8 cellular contexts compared by ENCODE assay signal in the genomic region with DNA sequence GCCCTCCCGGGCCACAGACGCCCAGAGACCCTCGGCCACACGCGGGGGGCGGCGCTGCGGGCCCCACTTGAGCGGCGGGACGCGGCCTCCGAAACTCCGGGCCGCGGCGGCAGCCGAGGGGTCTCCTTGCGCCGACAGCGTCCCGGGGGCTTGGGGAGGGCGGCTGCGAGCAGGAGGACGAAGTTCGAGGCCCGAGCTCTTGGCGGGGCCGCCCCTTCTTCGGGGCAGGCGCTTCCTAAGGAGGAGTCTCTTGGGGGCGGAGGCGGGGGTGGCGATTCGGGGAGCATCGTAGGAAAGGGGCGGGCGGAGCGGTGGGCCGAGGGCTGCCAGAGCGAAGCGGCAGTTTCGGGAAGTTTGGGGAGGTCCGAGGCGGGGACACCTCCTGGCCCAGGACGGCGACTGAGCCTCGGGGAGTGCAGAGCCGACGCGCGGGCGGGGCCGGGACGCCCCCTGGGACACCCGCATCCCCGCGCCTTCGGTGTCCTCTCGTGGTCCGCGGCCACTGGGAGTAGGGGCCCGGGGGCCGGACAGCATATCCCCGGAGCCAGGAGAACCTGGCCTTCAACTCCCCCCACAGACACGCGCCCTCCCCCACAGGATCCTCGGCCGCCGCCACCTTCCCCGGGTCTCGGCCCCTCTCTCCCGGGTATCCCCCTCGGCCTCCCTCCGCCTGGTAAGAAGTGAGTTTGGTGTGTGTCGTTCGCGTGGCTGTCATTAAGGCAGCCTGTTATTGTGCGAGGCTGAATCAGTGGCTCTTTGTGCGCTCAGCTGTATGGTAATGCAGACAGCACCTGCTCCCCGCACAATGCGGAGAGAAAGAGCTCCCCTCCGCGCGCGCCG. TPM values are rescaled to one million over a fixed set of nuclear protein-coding genes. Genes with fewer than 3 reads are reported as not detected.
DNase-seq lines count a peak whose midpoint lies in the region; ATAC-seq and FAIRE-seq lines count a peak whose summit lies in the region.

No MANE protein-coding gene starts in this region.

- H3K27me3 ChIP-seq in CD8-positive, alpha-beta memory T cell (ENCODE audit: insufficient read depth, low read length, poor library complexity, severe bottlenecking) = peaks cover 56% of the 10 kb centered on the region
- H3K27me3 ChIP-seq in neuronal stem cell (ENCODE audit: control insufficient read depth in 3 of 3, insufficient read depth in 3 of 3, low read depth in 1 of 3, low read length in 3 of 3) = peaks cover 0 to 48% (median 5%) of the 10 kb centered on the region in 3 experiments

- H3K4ac ChIP-seq in neuronal stem cell (ENCODE audit: low read length) = no peak overlapping the region

- peaks cover 6% of the 10 kb centered on the region for H3K79me1 ChIP-seq in neuronal stem cell (ENCODE audit: low read depth, low read length)

- H3K18ac ChIP-seq in neuronal stem cell (ENCODE audit: low read length) = peak overlapping the region; percentile 97

- H4K8ac ChIP-seq in neuronal stem cell (ENCODE audit: low read depth, low read length) = no peak overlapping the region

- WGBS in neuronal stem cell (ENCODE audit: extremely low coverage in 2 of 2, insufficient read length in 2 of 2, insufficient replicate concordance in 1 of 2), 2 donors = no CpG with 5 or more reads among the region's 87 CpGs

- peak overlapping the region; percentile 43 for H2BK120ac ChIP-seq in neuronal stem cell (ENCODE audit: low read depth, low read length)

- H2BK12ac ChIP-seq in neuronal stem cell (ENCODE audit: low read length) = peak overlapping the region; percentile 64

- peak overlapping the region; percentile 49 for H3K14ac ChIP-seq in neuronal stem cell (ENCODE audit: low read length)

- peaks cover 46% of the 10 kb centered on the region for H3K4me1 ChIP-seq in CD8-positive, alpha-beta memory T cell (ENCODE audit: insufficient read depth, low read length)
- peaks cover 41 to 61% of the 10 kb centered on the region in 2 donors for H3K4me1 ChIP-seq in neuronal stem cell (ENCODE audit: control insufficient read depth in 2 of 2, insufficient read depth in 1 of 2, low read depth in 1 of 2, low read length in 2 of 2)

- peak overlapping the region; percentile 95 for H2AFZ ChIP-seq in neuronal stem cell (ENCODE audit: low read length)

- CTCF ChIA-PET in CD8-positive, alpha-beta memory T cell (lab: Charles Lee) = interaction anchor here (1.1 to 2.6 kb wide), 9 partner anchors 11 to 502 kb away, joined by 3 to 9 read pairs (median 5); no protein-coding TSS in a partner anchor

- H3K36me3 ChIP-seq in CD8-positive, alpha-beta memory T cell (ENCODE audit: insufficient read depth, low read length) = no peaks in the 10 kb centered on the region
- peaks cover 17% of the 10 kb centered on the region in 2 donors for H3K36me3 ChIP-seq in neuronal stem cell (replicated peaks in 1 of 2; ENCODE audit: control insufficient read depth in 2 of 2, insufficient read depth in 2 of 2, low read length in 2 of 2)

- FAIRE-seq in urothelium cell line (lab: Jason Lieb, UNC) = no peak

- H3K9ac ChIP-seq in neuronal stem cell (ENCODE audit: low read depth, low read length, poor library complexity) = peak overlapping the region; percentile 88

- H3K9me3 ChIP-seq in CD8-positive, alpha-beta memory T cell (ENCODE audit: low read length) = no peaks in the 10 kb centered on the region
- peaks cover 1 to 2% of the 10 kb centered on the region in 2 donors for H3K9me3 ChIP-seq in neuronal stem cell (replicated peaks in 1 of 2; ENCODE audit: control insufficient read depth in 2 of 2, insufficient read depth in 1 of 2, low read depth in 1 of 2, low read length in 2 of 2)

- POLR2A ChIA-PET in CD8-positive, alpha-beta memory T cell (lab: Charles Lee) = interaction anchor here (1.0 to 1.5 kb wide), 3 partner anchors 15 to 202 kb away, joined by 4 to 5 read pairs (median 5); partner anchors contain the start of gene FAM120B

- peak overlapping the region; percentile 65 for H2AK5ac ChIP-seq in neuronal stem cell (ENCODE audit: low read depth, low read length)

- no peak overlapping the region for H4K91ac ChIP-seq in neuronal stem cell (ENCODE audit: low read depth, low read length, poor library complexity)

- H3K4me2 ChIP-seq in neuronal stem cell (ENCODE audit: insufficient read depth, low read length, poor library complexity, severe bottlenecking) = peak overlapping the region; percentile 96

- peaks cover 44 to 51% (median 44%) of the 10 kb centered on the region in 3 donors for H3K4me1 Mint-ChIP-seq in CD8-positive, alpha-beta memory T cell

- no peaks in the 10 kb centered on the region for H3K9me3 Mint-ChIP-seq in CD8-positive, alpha-beta memory T cell

- peaks cover 45 to 54% of the 10 kb centered on the region in 2 donors for H3K27me3 Mint-ChIP-seq in CD8-positive, alpha-beta memory T cell

- peaks cover 0 to 8% (median 1%) of the 10 kb centered on the region in 3 donors for H3K36me3 Mint-ChIP-seq in CD8-positive, alpha-beta memory T cell

- H3K27ac Mint-ChIP-seq in CD8-positive, alpha-beta memory T cell = peak overlapping the region in 7 of 8 donors; percentile 1 to 89 (median 79)

- DNase-seq in CD8-positive, alpha-beta memory T cell = peak in 4 of 5 donors; percentile 35 to 66 (median 44)
- DNase-seq in NCI-H748 (lab: John Stamatoyannopoulos, UW; ENCODE audit: unreplicated experiment) (peak; percentile 97), Right ventricle myocardium superior (peak; percentile 88), neuronal stem cell (ENCODE audit: low spot score) (peak; percentile 91), urothelium cell line (ENCODE audit: low spot score) (no peak)
- peak; percentile 48 for DNase-seq in activated naive CD4-positive, alpha-beta T cell treated with anti-CD3 and anti-CD28 coated beads, Interleukin-2, amount 50 U/mL, for 16 hours

- ATAC-seq in HG02623 (IDR thresholded peaks at IDR 0.05; ENCODE audit: unreplicated experiment) (peak; percentile 25), Right ventricle myocardium superior (ENCODE audit: poor library complexity) (peak; percentile 53), HG03354 (IDR thresholded peaks at IDR 0.05; ENCODE audit: poor library complexity, severe bottlenecking, unreplicated experiment) (no peak)

- intact Hi-C loops in Right ventricle myocardium superior (cut with DNase I) = loop anchor here (5.0 to 10.0 kb wide), 3 partner anchors 243 to 459 kb away; no protein-coding TSS in a partner anchor

- H3K23ac ChIP-seq in neuronal stem cell (ENCODE audit: low read depth, low read length, poor library complexity) = peak overlapping the region; percentile 31

- H2BK15ac ChIP-seq in neuronal stem cell (ENCODE audit: low read length) = peak overlapping the region; percentile 49

- H3K27ac ChIP-seq in CD8-positive, alpha-beta memory T cell (ENCODE audit: low read depth, low read length) = no peak overlapping the region
- H3K27ac ChIP-seq in neuronal stem cell (replicated peaks; ENCODE audit: low read length) = peak overlapping the region; percentile 97

- H2BK5ac ChIP-seq in neuronal stem cell (ENCODE audit: low read length) = peak overlapping the region; percentile 95

- peak overlapping the region; percentile 38 for H3K4me3 ChIP-seq in CD8-positive, alpha-beta memory T cell (ENCODE audit: low read length)
- peak overlapping the region; percentile 80 to 82 for H3K4me3 ChIP-seq in neuronal stem cell (ENCODE audit: low read length in 2 of 2)

- H3K4me3 Mint-ChIP-seq in CD8-positive, alpha-beta memory T cell = peak overlapping the region; percentile 82 to 92 (median 91)

RNA-seq across cellular contexts. Expression of gene DLL1, which starts 0.6 kb away (rescaled TPM):
- under 1 TPM; 0.79 to 0.86 TPM for total RNA-seq in CD8-positive, alpha-beta memory T cell
- polyA plus RNA-seq in CD8-positive, alpha-beta memory T cell = 0.49 TPM
- total RNA-seq in Right ventricle myocardium superior = 18.6 TPM
- polyA plus RNA-seq in neuronal stem cell (2013, experiment 1 of 2) = 66.9 TPM
- polyA plus RNA-seq in neuronal stem cell (2013, experiment 2 of 2) = 67.5 TPM

RNA-seq across cellular contexts. Expression of gene FAM120B, which starts 15.1 kb away (rescaled TPM):
- total RNA-seq in CD8-positive, alpha-beta memory T cell = 10 to 100 TPM; 19.1 to 20.9 TPM
- polyA plus RNA-seq in CD8-positive, alpha-beta memory T cell = 29.8 TPM
- 16.5 TPM for total RNA-seq in Right ventricle myocardium superior
- 18.0 TPM for polyA plus RNA-seq in neuronal stem cell (2013, experiment 1 of 2)
- 17.8 TPM for polyA plus RNA-seq in neuronal stem cell (2013, experiment 2 of 2)

Comparison
In these comparisons a context has a peak if more than half of its experiments do, and no peak if none do; other contexts are left out.
1. RNA of gene DLL1, which starts 0.6 kb away (total RNA-seq): 18.6 TPM in Right ventricle myocardium superior (single experiment); 0.79 to 0.86 TPM in CD8-positive, alpha-beta memory T cell; every median in the first group is over 10 times any median in the second.